ENCODE assay signal across 8 cellular contexts in the genomic region with DNA sequence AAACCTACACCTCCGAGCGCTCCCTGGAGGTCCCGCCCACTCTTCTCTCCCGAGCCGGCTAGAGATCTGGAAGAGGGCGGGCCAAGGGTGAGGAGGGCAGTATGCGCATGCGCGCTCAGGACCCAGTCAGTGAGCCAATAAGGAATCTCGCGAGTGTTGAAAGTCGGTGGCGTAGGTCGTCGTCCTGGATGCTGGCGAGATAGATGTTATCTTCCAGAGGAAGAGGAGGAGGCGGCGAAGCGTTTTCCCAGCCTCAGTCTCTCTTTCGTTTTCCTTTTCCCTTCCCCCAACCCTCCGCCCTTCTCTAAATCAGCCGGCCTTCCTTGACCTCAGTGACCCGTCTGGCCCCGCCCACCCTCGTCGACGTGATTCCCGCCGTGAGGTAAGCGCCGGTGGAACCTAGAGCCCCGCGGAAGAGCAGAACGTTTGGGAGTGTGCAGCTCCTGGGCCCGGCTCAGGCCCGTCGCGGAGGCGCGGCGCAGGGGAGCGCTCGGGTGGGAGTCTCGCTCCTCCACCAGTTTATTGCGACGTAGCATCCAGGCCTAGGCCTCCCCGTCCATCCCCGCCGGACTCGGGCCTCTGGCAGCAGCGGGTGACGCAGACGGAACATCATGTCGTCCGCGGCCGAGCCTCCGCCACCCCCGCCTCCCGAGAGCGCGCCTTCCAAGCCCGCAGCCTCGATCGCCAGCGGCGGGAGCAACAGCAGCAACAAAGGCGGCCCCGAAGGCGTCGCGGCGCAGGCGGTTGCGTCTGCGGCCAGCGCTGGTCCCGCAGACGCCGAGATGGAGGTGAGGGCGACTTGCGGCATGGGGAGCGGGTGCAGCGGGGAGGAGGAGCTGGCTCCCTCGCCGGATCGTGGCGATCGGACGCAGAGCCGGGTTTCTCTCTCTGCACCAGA. TPM values are rescaled to one million over a fixed set of nuclear protein-coding genes. Genes with fewer than 3 reads are reported as not detected.
DNase-seq lines count a peak whose midpoint lies in the region; ATAC-seq and TF ChIP-seq lines count a peak whose summit lies in the region.

Gene SMARCA5, plus strand, starts transcription at position 389 of the 898 bp plus-strand sequence. Its CDS starts 223 bp downstream, at position 612.

- H2AFZ ChIP-seq in parathyroid adenoma: peak within 1 kb of the TSS; percentile 83

- H3K4me2 ChIP-seq in parathyroid adenoma (ENCODE audit: low read length): peak within 1 kb of the TSS; percentile 94

- H3K79me2 ChIP-seq in parathyroid adenoma: peaks cover 22% of the 10 kb centered on the region

- H3K4me1 ChIP-seq in adipocyte (ENCODE audit: control insufficient read depth, insufficient read depth, low read length): peaks cover 23% of the 10 kb centered on the region
- peaks cover 15% of the 10 kb centered on the region for H3K4me1 ChIP-seq in cardiac muscle cell (ENCODE audit: low read depth)
- H3K4me1 ChIP-seq in parathyroid adenoma: peaks cover 4% of the 10 kb centered on the region
- H3K4me1 ChIP-seq in tibial nerve: peaks cover 3 to 38% (median 26%) of the 10 kb centered on the region in 4 donors

- TF ChIP-seq CTCF in GM12875 (IDR thresholded peaks at IDR 0.05; ENCODE audit: borderline replicate concordance, insufficient read depth, low read depth, low read length) (no peak), cardiac muscle cell (IDR thresholded peaks at IDR 0.05; ENCODE audit: low read depth, low read length) (no peak), parathyroid adenoma (IDR thresholded peaks at IDR 0.05) (no peak), tibial nerve (IDR thresholded peaks at IDR 0.05) (no peak)

- peak within 1 kb of the TSS; percentile 99 for H3K4me3 ChIP-seq in GM12875 (ENCODE audit: low read depth, low read length)
- H3K4me3 ChIP-seq in adipocyte (ENCODE audit: low read length): peak within 1 kb of the TSS; percentile 94
- peak within 1 kb of the TSS; percentile 77 for H3K4me3 ChIP-seq in cardiac muscle cell
- peak within 1 kb of the TSS; percentile 96 for H3K4me3 ChIP-seq in parathyroid adenoma (ENCODE audit: low read depth, low read length)
- peak within 1 kb of the TSS; percentile 74 to 95 (median 90) for H3K4me3 ChIP-seq in tibial nerve

- peak; percentile 37 to 97 for TF ChIP-seq EP300 in tibial nerve (IDR thresholded peaks at IDR 0.05)

- H3K9me3 ChIP-seq in adipocyte (ENCODE audit: control insufficient read depth, low read length) (no peaks in the 10 kb centered on the region), cardiac muscle cell (ENCODE audit: low read depth) (no peaks in the 10 kb centered on the region), parathyroid adenoma (ENCODE audit: control insufficient read depth, low read length) (no peaks in the 10 kb centered on the region), tibial nerve (no peaks in the 10 kb centered on the region)

- no peaks in the 10 kb centered on the region for H3K27me3 ChIP-seq in adipocyte (replicated peaks; ENCODE audit: control insufficient read depth, insufficient read depth, low read length)
- H3K27me3 ChIP-seq in cardiac muscle cell: no peaks in the 10 kb centered on the region
- H3K27me3 ChIP-seq in parathyroid adenoma (ENCODE audit: control insufficient read depth, insufficient read depth, low read length): no peaks in the 10 kb centered on the region
- no peaks in the 10 kb centered on the region for H3K27me3 ChIP-seq in tibial nerve

- WGBS in tibial nerve, 2 donors: 0 to 1% methylated on average over 55 to 90 of the region's 91 CpGs

- peak; percentile 54 to 90 for TF ChIP-seq POLR2A in tibial nerve (IDR thresholded peaks at IDR 0.05)

- ATAC-seq in HG02798 (IDR thresholded peaks at IDR 0.05; ENCODE audit: poor library complexity, unreplicated experiment): peak; percentile 88

- DNase-seq in NCI-H1436 (lab: John Stamatoyannopoulos, UW) (peak; percentile 94), T follicular helper cell (ENCODE audit: low read depth) (peak; percentile 93), adipocyte (ENCODE audit: low read depth) (peak; percentile 99), cardiac muscle cell (ENCODE audit: low read depth in 1 of 2, low spot score in 1 of 2) (peak; percentile 98 to 99), tibial nerve (ENCODE audit: low spot score in 2 of 2) (peak; percentile 90 to 93)

- peak within 1 kb of the TSS; percentile 92 for H3K9ac ChIP-seq in adipocyte (ENCODE audit: low read length)
- H3K9ac ChIP-seq in parathyroid adenoma: peak within 1 kb of the TSS; percentile 78

- peaks cover 13% of the 10 kb centered on the region for H3K36me3 ChIP-seq in adipocyte (ENCODE audit: control insufficient read depth, insufficient read depth, low read length, severe bottlenecking)
- H3K36me3 ChIP-seq in cardiac muscle cell: peaks cover 13% of the 10 kb centered on the region
- H3K36me3 ChIP-seq in parathyroid adenoma (ENCODE audit: control insufficient read depth, insufficient read depth, low read length): no peaks in the 10 kb centered on the region
- H3K36me3 ChIP-seq in tibial nerve: peaks cover 0 to 11% (median 0%) of the 10 kb centered on the region in 3 donors

- H3K27ac ChIP-seq in cardiac muscle cell (peak within 1 kb of the TSS; percentile 94), parathyroid adenoma (peak within 1 kb of the TSS; percentile 91), tibial nerve (peak within 1 kb of the TSS; percentile 88 to 100 (median 98))

RNA-seq across cellular contexts. Expression of gene SMARCA5, which starts in this region (rescaled TPM):
- total RNA-seq in cardiac muscle cell (43.8 and 49.6 TPM in 2 replicates), tibial nerve (10 to 100 TPM; 31.8 to 43.1 (median 35.0) TPM)
- polyA plus RNA-seq in cardiac muscle cell: 45.3 and 57.5 TPM in 2 replicates

Comparison
In these comparisons a context has a peak if more than half of its experiments do, and no peak if none do; other contexts are left out.
1. Peak in every context shown above with its lines: DNase-seq, ATAC-seq, H3K4me3 ChIP-seq and H3K27ac ChIP-seq.